22 cellular contexts compared by ENCODE assay signal in the genomic region with DNA sequence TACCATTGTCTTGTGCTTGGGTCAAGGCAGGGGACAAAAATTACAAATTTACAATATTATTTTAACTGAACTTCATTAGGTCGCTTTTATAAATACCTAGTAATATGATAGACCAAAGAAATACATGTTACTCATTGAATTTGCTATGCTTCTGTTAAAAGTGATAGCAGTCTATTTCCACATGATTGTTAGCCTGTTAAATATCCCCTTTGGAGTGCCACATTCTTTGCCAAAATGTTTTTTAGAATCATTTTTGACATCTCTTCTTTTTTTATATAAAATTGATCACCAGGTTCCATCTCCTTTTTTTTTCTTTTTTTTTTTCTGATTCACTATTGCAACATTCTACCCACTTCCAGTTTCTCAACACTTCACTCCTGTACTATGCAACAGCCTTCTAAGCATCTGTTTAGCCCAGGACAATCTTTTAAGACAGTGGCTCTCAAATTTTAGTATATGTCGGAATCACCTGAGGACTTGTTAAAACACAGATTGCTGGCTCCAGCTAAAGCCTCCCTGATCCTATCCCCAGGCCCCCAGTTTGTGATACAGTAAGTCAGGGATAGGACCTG. TPM values are rescaled to one million over a fixed set of nuclear protein-coding genes. Genes with fewer than 3 reads are reported as not detected.
"Had no signal": no experiment of that assay in that cellular context is flagged by ENCODE, and none has a peak within 500 bp of the region (broad histone marks: within the 10 kb centered on the region; RNA-seq: fewer than 3 reads in every experiment).

No MANE protein-coding gene starts in this region.

- H3K4me3 ChIP-seq: cardiac muscle cell, hepatocyte, left ventricle myocardium inferior, mucosa of descending colon, thoracic aorta had no signal

- H3K4me2 ChIP-seq: hepatocyte had no signal

- H3K27me3 ChIP-seq: cardiac muscle cell, hepatocyte had no signal

- H3K9ac ChIP-seq: parathyroid adenoma had no signal

- H3K9me3 ChIP-seq: left ventricle myocardium inferior, mucosa of descending colon, neutrophil, thoracic aorta had no signal

- H3K36me3 ChIP-seq: cardiac muscle cell, left ventricle myocardium inferior, neutrophil, thoracic aorta had no signal

- H3K27ac ChIP-seq: cardiac muscle cell, hepatocyte, left ventricle myocardium inferior, neutrophil, parathyroid adenoma, thoracic aorta had no signal

- H2AFZ ChIP-seq: hepatocyte, parathyroid adenoma had no signal

- ATAC-seq: activated naive CD8-positive, alpha-beta T cell treated with anti-CD3 and anti-CD28 coated beads, Interleukin-2, amount 50 U/mL, for 24 hours; esophagus mucosa; mucosa of descending colon; naive thymus-derived CD4-positive, alpha-beta T cell; stimulated activated effector memory CD8-positive, alpha-beta T cell treated with anti-CD3 and anti-CD28 coated beads, Interleukin-12 subunit alpha, Interleukin-12 subunit beta, amount 100 ng/mL, for 72 hours had no signal

- H3K79me2 ChIP-seq: hepatocyte, parathyroid adenoma had no signal

- DNase-seq: activated CD4-positive, alpha-beta T cell treated with anti-CD3 and anti-CD28 coated beads for 1 hour; activated CD4-positive, alpha-beta T cell treated with anti-CD3 and anti-CD28 coated beads, Interleukin-2, amount 50 U/mL, for 4 hours; activated naive CD4-positive, alpha-beta T cell treated with anti-CD3 and anti-CD28 coated beads for 36 hours; activated naive CD8-positive, alpha-beta T cell treated with anti-CD3 and anti-CD28 coated beads, Interleukin-2, amount 50 U/mL, for 24 hours; activated T-cell treated with anti-CD3 and anti-CD28 coated beads for 4 hours; kidney; left ventricle myocardium inferior; mucosa of descending colon; naive thymus-derived CD4-positive, alpha-beta T cell; T1000 had no signal

- H3K4me1 ChIP-seq: left ventricle myocardium inferior, parathyroid adenoma had no signal

RNA-seq across cellular contexts. Expression of gene ASB15, which starts 27.6 kb away (rescaled TPM):
- total RNA-seq: activated naive CD4-positive, alpha-beta T cell treated with anti-CD3 and anti-CD28 coated beads for 36 hours; activated T-helper 2 cell treated with anti-CD3 and anti-CD28 coated beads, Interferon-gamma antibody, Interleukin-2, Interleukin-4, amounts not matched to agents 10 μg/mL and 5 μg/mL and 100 μg/mL, durations not matched to agents 14 hours and 24 hours and 36 hours; astrocyte; cardiac muscle cell; esophagus mucosa; fibroblast of villous mesenchyme; glomerular endothelial cell; hepatocyte; kidney; mucosa of descending colon; naive thymus-derived CD4-positive, alpha-beta T cell; thoracic aorta; ureter had no signal
- polyA plus RNA-seq: cardiac muscle cell, hepatocyte had no signal

RNA-seq across cellular contexts. Expression of gene IQUB, which starts 39.6 kb away (rescaled TPM):
- total RNA-seq: esophagus mucosa had no signal
